ENCODE assay signal across 2 cellular contexts in genomic region chr4:110821186-110821585, GRCh38.
TF ChIP-seq lines count a peak whose summit lies in the region.

No MANE protein-coding gene starts in this region.

TF ChIP-seq in IMR-90, 13 proteins besides CTCF, POLR2A, EP300 and RAD21:
- TF ChIP-seq, protein P1, sequence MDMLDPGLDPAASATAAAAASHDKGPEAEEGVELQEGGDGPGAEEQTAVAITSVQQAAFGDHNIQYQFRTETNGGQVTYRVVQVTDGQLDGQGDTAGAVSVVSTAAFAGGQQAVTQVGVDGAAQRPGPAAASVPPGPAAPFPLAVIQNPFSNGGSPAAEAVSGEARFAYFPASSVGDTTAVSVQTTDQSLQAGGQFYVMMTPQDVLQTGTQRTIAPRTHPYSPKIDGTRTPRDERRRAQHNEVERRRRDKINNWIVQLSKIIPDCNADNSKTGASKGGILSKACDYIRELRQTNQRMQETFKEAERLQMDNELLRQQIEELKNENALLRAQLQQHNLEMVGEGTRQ (IDR thresholded peaks at IDR 0.05; ENCODE audit: low read depth, low read length), result no peak
- no peak for TF ChIP-seq MAZ (IDR thresholded peaks at IDR 0.05; ENCODE audit: borderline replicate concordance, low read depth, low read length)
- TF ChIP-seq, protein P2, sequence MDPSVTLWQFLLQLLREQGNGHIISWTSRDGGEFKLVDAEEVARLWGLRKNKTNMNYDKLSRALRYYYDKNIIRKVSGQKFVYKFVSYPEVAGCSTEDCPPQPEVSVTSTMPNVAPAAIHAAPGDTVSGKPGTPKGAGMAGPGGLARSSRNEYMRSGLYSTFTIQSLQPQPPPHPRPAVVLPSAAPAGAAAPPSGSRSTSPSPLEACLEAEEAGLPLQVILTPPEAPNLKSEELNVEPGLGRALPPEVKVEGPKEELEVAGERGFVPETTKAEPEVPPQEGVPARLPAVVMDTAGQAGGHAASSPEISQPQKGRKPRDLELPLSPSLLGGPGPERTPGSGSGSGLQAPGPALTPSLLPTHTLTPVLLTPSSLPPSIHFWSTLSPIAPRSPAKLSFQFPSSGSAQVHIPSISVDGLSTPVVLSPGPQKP (IDR thresholded peaks at IDR 0.05; ENCODE audit: borderline replicate concordance, low read depth, low read length), result no peak
- no peak for TF ChIP-seq CHD1 (IDR thresholded peaks at IDR 0.05; ENCODE audit: low read depth, low read length)
- TF ChIP-seq RFX5 (IDR thresholded peaks at IDR 0.05; ENCODE audit: low read depth, low read length), result no peak
- TF ChIP-seq FOS (IDR thresholded peaks at IDR 0.05; ENCODE audit: low read depth, low read length), result no peak
- TF ChIP-seq CEBPB (IDR thresholded peaks at IDR 0.05; ENCODE audit: low read depth, low read length), result no peak
- no peak for TF ChIP-seq MAFK (IDR thresholded peaks at IDR 0.05; ENCODE audit: low read depth, low read length)
- TF ChIP-seq SMC3 (IDR thresholded peaks at IDR 0.05; ENCODE audit: low read depth, low read length), result no peak
- no peak for TF ChIP-seq RCOR1 (IDR thresholded peaks at IDR 0.05; ENCODE audit: insufficient replicate concordance, low read length)
- no peak for TF ChIP-seq NFE2L2 (IDR thresholded peaks at IDR 0.05; ENCODE audit: low read depth, low read length)
- TF ChIP-seq BHLHE40 (IDR thresholded peaks at IDR 0.05; ENCODE audit: low read depth, low read length), result no peak
- TF ChIP-seq MXI1 (IDR thresholded peaks at IDR 0.05; ENCODE audit: borderline replicate concordance, low read depth, low read length), result no peak
TF ChIP-seq in IMR-90: peak in this region for 0.

TF ChIP-seq in H1, 55 proteins besides CTCF, POLR2A, EP300 and RAD21:
- no peak for TF ChIP-seq YY1 (IDR thresholded peaks at IDR 0.05; ENCODE audit: low read depth, low read length)
- TF ChIP-seq, protein P3, sequence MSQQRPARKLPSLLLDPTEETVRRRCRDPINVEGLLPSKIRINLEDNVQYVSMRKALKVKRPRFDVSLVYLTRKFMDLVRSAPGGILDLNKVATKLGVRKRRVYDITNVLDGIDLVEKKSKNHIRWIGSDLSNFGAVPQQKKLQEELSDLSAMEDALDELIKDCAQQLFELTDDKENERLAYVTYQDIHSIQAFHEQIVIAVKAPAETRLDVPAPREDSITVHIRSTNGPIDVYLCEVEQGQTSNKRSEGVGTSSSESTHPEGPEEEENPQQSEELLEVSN (IDR thresholded peaks at IDR 0.05), result no peak
- TF ChIP-seq JUN (IDR thresholded peaks at IDR 0.05; ENCODE audit: low read depth, low read length), result no peak
- TF ChIP-seq SIX5 (IDR thresholded peaks at IDR 0.05; ENCODE audit: low read depth, low read length), result no peak
